8 cellular contexts compared by ENCODE assay signal in the genomic region with DNA sequence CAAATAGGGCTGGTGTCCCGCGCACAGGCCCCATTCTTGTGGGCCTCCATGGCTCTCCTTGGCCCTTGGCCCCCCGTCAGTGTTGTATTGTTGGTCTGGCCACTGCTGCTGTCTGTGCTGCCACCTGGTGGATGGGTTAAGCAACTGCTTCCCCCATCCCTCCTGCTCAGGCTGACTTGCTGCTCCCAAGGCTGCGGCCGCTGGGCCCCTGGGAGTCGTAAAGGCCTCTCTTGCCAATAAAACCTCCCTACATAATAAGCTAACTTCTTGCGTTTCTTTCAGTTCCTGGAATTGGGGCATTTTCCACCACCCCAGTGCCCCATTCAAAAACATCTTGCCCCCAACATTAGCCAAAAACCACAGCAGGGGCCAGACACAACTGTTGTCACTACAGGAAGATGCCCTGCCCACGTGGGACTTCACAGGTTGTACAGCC. TPM values are rescaled to one million over a fixed set of nuclear protein-coding genes. Genes with fewer than 3 reads are reported as not detected.
DNase-seq lines count a peak whose midpoint lies in the region; ATAC-seq and TF ChIP-seq lines count a peak whose summit lies in the region.

No MANE protein-coding gene starts in this region.

- H3K27me3 Mint-ChIP-seq in endothelial cell (ENCODE audit: unreplicated experiment) = no peaks in the 10 kb centered on the region

- no peaks in the 10 kb centered on the region for H3K4me1 Mint-ChIP-seq in endothelial cell (ENCODE audit: unreplicated experiment)

- H3K27ac Mint-ChIP-seq in endothelial cell (ENCODE audit: unreplicated experiment) = no peak overlapping the region

- peak; percentile 70 to 76 for DNase-seq in AML-193 (lab: John Stamatoyannopoulos, UW)
- DNase-seq in HS-27A (ENCODE audit: low read depth) = peak; percentile 42
- peak; percentile 33 for DNase-seq in NOMO-1 treated with dmso at 0.1 percent for 144 hours (lab: John Stamatoyannopoulos, UW; ENCODE audit: unreplicated experiment)
- DNase-seq in activated CD8-positive, alpha-beta memory T cell treated with anti-CD3 and anti-CD28 coated beads for 48 hours (ENCODE audit: low read depth in 2 of 3, low spot score in 2 of 3) = peak; percentile 54 to 61 (median 60)
- DNase-seq in endothelial cell (ENCODE audit: low spot score) = peak; percentile 90
- peak; percentile 25 for DNase-seq in mucosa of gallbladder (ENCODE audit: low spot score)
- DNase-seq in stimulated activated CD8-positive, alpha-beta memory T cell treated with anti-CD3 and anti-CD28 coated beads, Interleukin-7, amount 100 ng/mL, for 48 hours (ENCODE audit: extremely low read depth in 1 of 2, low read depth in 1 of 2) = peak; percentile 39 to 55

- H3K36me3 Mint-ChIP-seq in endothelial cell (ENCODE audit: low read depth, unreplicated experiment) = no peaks in the 10 kb centered on the region

- ATAC-seq in GM19023 (IDR thresholded peaks at IDR 0.05; ENCODE audit: unreplicated experiment) = peak; percentile 95

- peak; percentile 95 for TF ChIP-seq CTCF in endothelial cell (IDR thresholded peaks at IDR 0.05; ENCODE audit: unreplicated experiment)

- no peak overlapping the region for H3K4me3 Mint-ChIP-seq in endothelial cell (ENCODE audit: unreplicated experiment)

- H3K9me3 Mint-ChIP-seq in endothelial cell (ENCODE audit: unreplicated experiment) = no peaks in the 10 kb centered on the region

RNA-seq across cellular contexts. Expression of a gene that starts 27.1 kb away (rescaled TPM):
- total RNA-seq in endothelial cell (ENCODE audit: unreplicated experiment) = 4.3 TPM
- total RNA-seq in mucosa of gallbladder = 5.8 TPM

Comparison
In these comparisons a context has a peak if more than half of its experiments do, and no peak if none do; other contexts are left out.
1. Peak in every context shown above with its lines: DNase-seq and ATAC-seq.
2. DNase-seq: peak in every context shown above with its lines; median percentile 90 in endothelial cell; 73 in AML-193; 60 in activated CD8-positive, alpha-beta memory T cell treated with anti-CD3 and anti-CD28 coated beads for 48 hours; 47 in stimulated activated CD8-positive, alpha-beta memory T cell treated with anti-CD3 and anti-CD28 coated beads, Interleukin-7, amount 100 ng/mL, for 48 hours; 42 in HS-27A; 33 in NOMO-1 treated with dmso at 0.1 percent for 144 hours; 25 in mucosa of gallbladder.